In genomic region chr5:171413993-171414392, GRCh38 we compare ENCODE assay signal across 8 cellular contexts. TPM values are rescaled to one million over a fixed set of nuclear protein-coding genes. Genes with fewer than 3 reads are reported as not detected.
DNase-seq lines count a peak whose midpoint lies in the region; ATAC-seq, FAIRE-seq and TF ChIP-seq lines count a peak whose summit lies in the region.
"Not testable (repeated sequence)": the region's sequence is repeated elsewhere in the genome, so short reads cannot be mapped to it uniquely, and the experiment has no call there.
"Had no signal": no experiment of that assay in that cellular context is flagged by ENCODE, and none has a peak within 500 bp of the region (broad histone marks: within the 10 kb centered on the region; RNA-seq: fewer than 3 reads in every experiment).

No MANE protein-coding gene starts in this region.

- not testable (repeated sequence) for H3K4me2 ChIP-seq in endothelial cell of umbilical vein (ENCODE audit: insufficient read depth, low read length)

- not testable (repeated sequence) for FAIRE-seq in endothelial cell of umbilical vein (lab: Jason Lieb, UNC)

- H3K79me2 ChIP-seq in endothelial cell of umbilical vein (ENCODE audit: control insufficient read depth, insufficient read depth, low read length), result peaks cover 18% of the 10 kb centered on the region

- not testable (repeated sequence) for H3K9me3 Mint-ChIP-seq in activated naive CD4-positive, alpha-beta T cell treated with anti-CD3 and anti-CD28 coated beads, Interleukin-2, amount 10 ng/mL, durations not matched to agents 7 days and 5 days; activated naive CD8-positive, alpha-beta T cell treated with anti-CD3 and anti-CD28 coated beads, Interleukin-2, amount 50 U/mL, for 24 hours; progenitor cell of endocrine pancreas (ENCODE audit: low read depth)

- H3K9ac ChIP-seq in endothelial cell of umbilical vein (replicated peaks; ENCODE audit: extremely low read depth, insufficient read depth, low read length), result not testable (repeated sequence)

- TF ChIP-seq POLR2A in endothelial cell of umbilical vein (IDR thresholded peaks at IDR 0.05; ENCODE audit: low read depth, low read length), result peak; percentile 12

- not testable (repeated sequence) for BruUV-seq in endothelial cell of umbilical vein (replicated peaks; lab: Mats Ljungman, UMichigan)

- H3K4me3 Mint-ChIP-seq in activated naive CD4-positive, alpha-beta T cell treated with anti-CD3 and anti-CD28 coated beads, Interleukin-2, amount 10 ng/mL, durations not matched to agents 7 days and 5 days; activated naive CD8-positive, alpha-beta T cell treated with anti-CD3 and anti-CD28 coated beads, Interleukin-2, amount 50 U/mL, for 24 hours; progenitor cell of endocrine pancreas (ENCODE audit: low read depth): not testable (repeated sequence)

- intact Hi-C loops in endothelial cell of umbilical vein (cut with micrococcal nuclease), result not testable (repeated sequence)

- not testable (repeated sequence) for H3K9me3 ChIP-seq in endothelial cell of umbilical vein (replicated peaks; ENCODE audit: control insufficient read depth, insufficient read depth, low read length)

- dilution Hi-C loops in endothelial cell of umbilical vein (cut with MboI; ENCODE audit: extremely low pct_ligation_motif_present, low sequenced_read_pairs), result not testable (repeated sequence)

- H2AFZ ChIP-seq in endothelial cell of umbilical vein (ENCODE audit: low read depth, low read length), result not testable (repeated sequence)

- not testable (repeated sequence) for TF ChIP-seq CTCF in endothelial cell of umbilical vein (IDR thresholded peaks at IDR 0.05; ENCODE audit: extremely low read depth in 1 of 2, insufficient read depth in 1 of 2, low read depth in 1 of 2, low read length in 2 of 2); progenitor cell of endocrine pancreas (IDR thresholded peaks at IDR 0.05; ENCODE audit: unreplicated experiment)

- peak; percentile 5 for ATAC-seq in activated naive CD8-positive, alpha-beta T cell treated with anti-CD3 and anti-CD28 coated beads, Interleukin-2, amount 50 U/mL, for 24 hours

- H3K4me3 ChIP-seq in endothelial cell of umbilical vein (replicated peaks in 1 of 3; ENCODE audit: insufficient read depth in 1 of 3, low read depth in 1 of 3, low read length in 3 of 3), result not testable (repeated sequence)

- H3K36me3 ChIP-seq in endothelial cell of umbilical vein (ENCODE audit: control insufficient read depth in 2 of 2, extremely low read depth in 1 of 2, insufficient read depth in 2 of 2, low read length in 2 of 2), result peaks cover 20 to 33% of the 10 kb centered on the region in 2 experiments

- DNase-seq in DMS 273 (lab: John Stamatoyannopoulos, UW; ENCODE audit: unreplicated experiment), result peak; percentile 57
- peak; percentile 58 for DNase-seq in activated CD8-positive, alpha-beta memory T cell treated with anti-CD3 and anti-CD28 coated beads for 24 hours
- DNase-seq in activated naive CD4-positive, alpha-beta T cell treated with anti-CD3 and anti-CD28 coated beads, Interleukin-2, amount 10 ng/mL, durations not matched to agents 7 days and 5 days; activated naive CD8-positive, alpha-beta T cell treated with anti-CD3 and anti-CD28 coated beads, Interleukin-2, amount 50 U/mL, for 24 hours; endothelial cell of umbilical vein (ENCODE audit: low read depth, low spot score); progenitor cell of endocrine pancreas (ENCODE audit: low spot score, unreplicated experiment): not testable (repeated sequence)

- not testable (repeated sequence) for H3K9me1 ChIP-seq in endothelial cell of umbilical vein (replicated peaks; ENCODE audit: control insufficient read depth, extremely low read depth, insufficient read depth, low read length)

- CTCF ChIA-PET in activated naive CD4-positive, alpha-beta T cell treated with anti-CD3 and anti-CD28 coated beads, Interleukin-2, amount 10 ng/mL, durations not matched to agents 7 days and 5 days (lab: Charles Lee), result interaction anchor here (0.6 to 1.4 kb wide), 2 partner anchors 21 to 1326 kb away, joined by 3 read pairs; no protein-coding TSS in a partner anchor
- CTCF ChIA-PET in endothelial cell of umbilical vein (lab: Charles Lee), result not testable (repeated sequence)

- H3K4me1 Mint-ChIP-seq in activated naive CD4-positive, alpha-beta T cell treated with anti-CD3 and anti-CD28 coated beads, Interleukin-2, amount 10 ng/mL, durations not matched to agents 7 days and 5 days, result peaks cover 16% of the 10 kb centered on the region
- peaks cover 12% of the 10 kb centered on the region for H3K4me1 Mint-ChIP-seq in activated naive CD8-positive, alpha-beta T cell treated with anti-CD3 and anti-CD28 coated beads, Interleukin-2, amount 50 U/mL, for 24 hours
- not testable (repeated sequence) for H3K4me1 Mint-ChIP-seq in progenitor cell of endocrine pancreas (ENCODE audit: low read depth)

- H3K4me1 ChIP-seq in endothelial cell of umbilical vein (ENCODE audit: control insufficient read depth, extremely low read depth, insufficient read depth, low read length), result not testable (repeated sequence)

- not testable (repeated sequence) for H4K20me1 ChIP-seq in endothelial cell of umbilical vein (replicated peaks; ENCODE audit: control insufficient read depth, extremely low read depth, insufficient read depth, low read length)

- not testable (repeated sequence) for H3K27ac ChIP-seq in endothelial cell of umbilical vein (ENCODE audit: insufficient read depth, low read depth, low read length)

- not testable (repeated sequence) for H3K27me3 Mint-ChIP-seq in activated naive CD4-positive, alpha-beta T cell treated with anti-CD3 and anti-CD28 coated beads, Interleukin-2, amount 10 ng/mL, durations not matched to agents 7 days and 5 days; activated naive CD8-positive, alpha-beta T cell treated with anti-CD3 and anti-CD28 coated beads, Interleukin-2, amount 50 U/mL, for 24 hours; progenitor cell of endocrine pancreas

- H3K36me3 Mint-ChIP-seq in activated naive CD4-positive, alpha-beta T cell treated with anti-CD3 and anti-CD28 coated beads, Interleukin-2, amount 10 ng/mL, durations not matched to agents 7 days and 5 days, result peaks cover 33% of the 10 kb centered on the region
- peaks cover 44% of the 10 kb centered on the region for H3K36me3 Mint-ChIP-seq in activated naive CD8-positive, alpha-beta T cell treated with anti-CD3 and anti-CD28 coated beads, Interleukin-2, amount 50 U/mL, for 24 hours (ENCODE audit: low read depth)
- H3K36me3 Mint-ChIP-seq in progenitor cell of endocrine pancreas (ENCODE audit: insufficient read depth), result peaks cover 23% of the 10 kb centered on the region

- POLR2A ChIA-PET in endothelial cell of umbilical vein (lab: Charles Lee), result not testable (repeated sequence)

- peak overlapping the region; percentile 67 for H3K27ac Mint-ChIP-seq in activated naive CD4-positive, alpha-beta T cell treated with anti-CD3 and anti-CD28 coated beads, Interleukin-2, amount 10 ng/mL, durations not matched to agents 7 days and 5 days
- H3K27ac Mint-ChIP-seq in activated naive CD8-positive, alpha-beta T cell treated with anti-CD3 and anti-CD28 coated beads, Interleukin-2, amount 50 U/mL, for 24 hours, result not testable (repeated sequence)
- H3K27ac Mint-ChIP-seq in progenitor cell of endocrine pancreas, result peak overlapping the region; percentile 69

- H3K27me3 ChIP-seq in endothelial cell of umbilical vein (ENCODE audit: control insufficient read depth in 2 of 2, insufficient read depth in 2 of 2, low read length in 2 of 2), result not testable (repeated sequence)

RNA-seq across cellular contexts. Expression of gene FGF18, which starts 5.5 kb away (rescaled TPM):
- total RNA-seq in endothelial cell of umbilical vein (0.27 TPM in 1 of 2 replicates, not detected in the other), progenitor cell of endocrine pancreas (2.3 and 2.6 TPM in 2 replicates)
- polyA plus RNA-seq in endothelial cell of umbilical vein, result 0.04 and 0.13 TPM in 2 replicates
- polyA plus RNA-seq in endothelial cell of umbilical vein (2011; cell fraction: cytosol; rRNA removed), result 0.05 TPM in 1 of 2 replicates, not detected in the other
- 0.10 and 0.22 TPM in 2 replicates for polyA plus RNA-seq in endothelial cell of umbilical vein (2011; cell fraction: nucleus; rRNA removed)
- 0.19 TPM in 1 of 2 replicates, not detected in the other for polyA plus RNA-seq in endothelial cell of umbilical vein (2012)
- polyA minus RNA-seq in endothelial cell of umbilical vein, result 0.08 TPM in 1 of 2 replicates, not detected in the other
- polyA minus RNA-seq in endothelial cell of umbilical vein (2011; cell fraction: cytosol; rRNA and poly(A)+ RNA removed), result not detected
- polyA minus RNA-seq in endothelial cell of umbilical vein (2011; cell fraction: nucleus; rRNA and poly(A)+ RNA removed), result not detected in 2 replicates
- polyA plus RNA-seq: CD14-positive monocyte, IgD-negative memory B cell had no signal

RNA-seq across cellular contexts. Expression of gene NPM1, which starts 26.3 kb away (rescaled TPM):
- 1,592 and 1,695 TPM in 2 replicates for total RNA-seq in endothelial cell of umbilical vein
- polyA plus RNA-seq in endothelial cell of umbilical vein, result 618 and 1,113 TPM in 2 replicates
- polyA plus RNA-seq in endothelial cell of umbilical vein (2011; cell fraction: cytosol; rRNA removed), result 4,496 and 5,519 TPM in 2 replicates
- 1,833 and 2,535 TPM in 2 replicates for polyA plus RNA-seq in endothelial cell of umbilical vein (2011; cell fraction: nucleus; rRNA removed)
- polyA plus RNA-seq in endothelial cell of umbilical vein (2012), result 2,168 and 4,291 TPM in 2 replicates
- polyA minus RNA-seq in endothelial cell of umbilical vein, result 1,004 and 1,287 TPM in 2 replicates
- 2,300 TPM for polyA minus RNA-seq in endothelial cell of umbilical vein (2011; cell fraction: cytosol; rRNA and poly(A)+ RNA removed)
- polyA minus RNA-seq in endothelial cell of umbilical vein (2011; cell fraction: nucleus; rRNA and poly(A)+ RNA removed), result 294 and 390 TPM in 2 replicates
- 1,367 and 1,453 TPM in 2 replicates for total RNA-seq in progenitor cell of endocrine pancreas
